ENCODE assay signal across 8 cellular contexts in genomic region chr10:102435529-102436233, GRCh38. TPM values are rescaled to one million over a fixed set of nuclear protein-coding genes. Genes with fewer than 3 reads are reported as not detected.
DNase-seq lines count a peak whose midpoint lies in the region; ATAC-seq and TF ChIP-seq lines count a peak whose summit lies in the region.

No MANE protein-coding gene starts in this region.

- CTCF ChIA-PET in activated CD4-positive, alpha-beta T cell treated with anti-CD3 and anti-CD28 coated beads for 36 hours (lab: Charles Lee) = interaction anchor here (0.6 to 3.6 kb wide), 14 partner anchors 13 to 248 kb away, joined by 3 to 26 read pairs (median 3); partner anchors contain the start of genes C10orf95 and FBXL15

- peaks cover 9% of the 10 kb centered on the region for H3K36me3 Mint-ChIP-seq in activated CD4-positive, alpha-beta T cell treated with anti-CD3 and anti-CD28 coated beads for 36 hours (ENCODE audit: low read depth)
- peaks cover 38% of the 10 kb centered on the region for H3K36me3 Mint-ChIP-seq in activated T-cell treated with anti-CD3 and anti-CD28 coated beads, Interleukin-2, amount 50 U/mL, for 24 hours (ENCODE audit: low read depth)

- no peak for TF ChIP-seq CTCF in WERI-Rb-1 (IDR thresholded peaks at IDR 0.05; ENCODE audit: low read depth, low read length)

- intact Hi-C loops in activated CD4-positive, alpha-beta T cell treated with anti-CD3 and anti-CD28 coated beads for 36 hours (cut with DNase I, micrococcal nuclease) = loop anchor here in 1 of 2 experiments (10.0 kb wide), 1 partner anchor 959 kb away; the partner anchor contains the start of genes ATP5MK and PDCD11

- H3K36me3 ChIP-seq in WERI-Rb-1 = peaks cover 7% of the 10 kb centered on the region

- peak overlapping the region; percentile 93 for H3K27ac Mint-ChIP-seq in activated CD4-positive, alpha-beta T cell treated with anti-CD3 and anti-CD28 coated beads for 36 hours
- H3K27ac Mint-ChIP-seq in activated T-cell treated with anti-CD3 and anti-CD28 coated beads, Interleukin-2, amount 50 U/mL, for 24 hours = peak overlapping the region; percentile 93

- DNase-seq in activated CD4-positive, alpha-beta T cell treated with anti-CD3 and anti-CD28 coated beads for 36 hours = peak; percentile 70
- no peak for DNase-seq in activated CD4-positive, alpha-beta T cell treated with anti-CD3 and anti-CD28 coated beads for 1 hour
- peak; percentile 68 for DNase-seq in activated T-cell treated with anti-CD3 and anti-CD28 coated beads, Interleukin-2, amount 50 U/mL, for 24 hours
- peak; percentile 80 for DNase-seq in left kidney (ENCODE audit: low read depth, low spot score)
- no peak for DNase-seq in NCI-H345 (lab: John Stamatoyannopoulos, UW)
- no peak for DNase-seq in WERI-Rb-1

- H3K4me1 Mint-ChIP-seq in activated CD4-positive, alpha-beta T cell treated with anti-CD3 and anti-CD28 coated beads for 36 hours = peaks cover 46% of the 10 kb centered on the region
- H3K4me1 Mint-ChIP-seq in activated T-cell treated with anti-CD3 and anti-CD28 coated beads, Interleukin-2, amount 50 U/mL, for 24 hours (ENCODE audit: low read depth) = peaks cover 55% of the 10 kb centered on the region

- H3K4me3 ChIP-seq in WERI-Rb-1 (ENCODE audit: low read depth, low read length) = no peak overlapping the region

- no peaks in the 10 kb centered on the region for H3K9me3 ChIP-seq in WERI-Rb-1 (ENCODE audit: severe bottlenecking)

- H3K4me3 Mint-ChIP-seq in activated CD4-positive, alpha-beta T cell treated with anti-CD3 and anti-CD28 coated beads for 36 hours = peak overlapping the region; percentile 77
- peak overlapping the region; percentile 79 for H3K4me3 Mint-ChIP-seq in activated T-cell treated with anti-CD3 and anti-CD28 coated beads, Interleukin-2, amount 50 U/mL, for 24 hours

- H3K27me3 Mint-ChIP-seq in activated CD4-positive, alpha-beta T cell treated with anti-CD3 and anti-CD28 coated beads for 36 hours = no peaks in the 10 kb centered on the region
- no peaks in the 10 kb centered on the region for H3K27me3 Mint-ChIP-seq in activated T-cell treated with anti-CD3 and anti-CD28 coated beads, Interleukin-2, amount 50 U/mL, for 24 hours

- H3K27me3 ChIP-seq in WERI-Rb-1 (ENCODE audit: insufficient read depth, low read depth, severe bottlenecking) = no peaks in the 10 kb centered on the region

- peak; percentile 5 for ATAC-seq in activated CD4-positive, alpha-beta T cell treated with anti-CD3 and anti-CD28 coated beads for 36 hours
- no peak for ATAC-seq in HG02678 (IDR thresholded peaks at IDR 0.05; ENCODE audit: unreplicated experiment)

- H3K27ac ChIP-seq in temporal lobe (ENCODE audit: low read depth, low read length) (peak overlapping the region; percentile 17), WERI-Rb-1 (no peak overlapping the region)

- POLR2A ChIA-PET in activated CD4-positive, alpha-beta T cell treated with anti-CD3 and anti-CD28 coated beads for 36 hours (lab: Charles Lee) = interaction anchor here (0.8 to 1.3 kb wide), 3 partner anchors 12 to 40 kb away, joined by 3 to 4 read pairs (median 3); partner anchors contain the start of gene NFKB2

- H3K9me3 Mint-ChIP-seq in activated CD4-positive, alpha-beta T cell treated with anti-CD3 and anti-CD28 coated beads for 36 hours (ENCODE audit: low read depth) = no peaks in the 10 kb centered on the region
- H3K9me3 Mint-ChIP-seq in activated T-cell treated with anti-CD3 and anti-CD28 coated beads, Interleukin-2, amount 50 U/mL, for 24 hours = no peaks in the 10 kb centered on the region

RNA-seq across cellular contexts. Expression of gene CUEDC2, which starts 3.3 kb away (rescaled TPM):
- 10 to 100 TPM; 60.8 to 72.7 TPM for total RNA-seq in activated CD4-positive, alpha-beta T cell treated with anti-CD3 and anti-CD28 coated beads for 36 hours
- 50.9 TPM for total RNA-seq in temporal lobe

RNA-seq across cellular contexts. Expression of gene FBXL15, which starts 15.0 kb away (rescaled TPM):
- 10 to 100 TPM in 1 of 2 experiments, 1 to 10 TPM in 1; 5.4 to 11.9 TPM for total RNA-seq in activated CD4-positive, alpha-beta T cell treated with anti-CD3 and anti-CD28 coated beads for 36 hours
- total RNA-seq in temporal lobe = 13.8 TPM

RNA-seq across cellular contexts. Expression of gene C10orf95, which starts 15.7 kb away (rescaled TPM):
- total RNA-seq in activated CD4-positive, alpha-beta T cell treated with anti-CD3 and anti-CD28 coated beads for 36 hours = under 1 TPM; 0.27 to 0.32 TPM
- total RNA-seq in temporal lobe = under 0.01 TPM

RNA-seq across cellular contexts. Expression of gene PSD, which starts 17.1 kb away (rescaled TPM):
- total RNA-seq in activated CD4-positive, alpha-beta T cell treated with anti-CD3 and anti-CD28 coated beads for 36 hours = 10 to 100 TPM in 1 of 2 experiments, 1 to 10 TPM in 1; 9.1 to 11.2 TPM
- 99.6 TPM for total RNA-seq in temporal lobe

RNA-seq across cellular contexts. Expression of gene NFKB2, which starts 40.2 kb away (rescaled TPM):
- total RNA-seq in activated CD4-positive, alpha-beta T cell treated with anti-CD3 and anti-CD28 coated beads for 36 hours = 100 to 1,000 TPM; 228 to 238 TPM
- total RNA-seq in temporal lobe = 1.5 TPM

Comparison
In these comparisons a context has a peak if more than half of its experiments do, and no peak if none do; other contexts are left out.
1. DNase-seq: peak in activated CD4-positive, alpha-beta T cell treated with anti-CD3 and anti-CD28 coated beads for 36 hours (single experiment), activated T-cell treated with anti-CD3 and anti-CD28 coated beads, Interleukin-2, amount 50 U/mL, for 24 hours (single experiment) and left kidney (single experiment); none in activated CD4-positive, alpha-beta T cell treated with anti-CD3 and anti-CD28 coated beads for 1 hour (single experiment), NCI-H345 (single experiment) and WERI-Rb-1 (single experiment).